In the genomic region with DNA sequence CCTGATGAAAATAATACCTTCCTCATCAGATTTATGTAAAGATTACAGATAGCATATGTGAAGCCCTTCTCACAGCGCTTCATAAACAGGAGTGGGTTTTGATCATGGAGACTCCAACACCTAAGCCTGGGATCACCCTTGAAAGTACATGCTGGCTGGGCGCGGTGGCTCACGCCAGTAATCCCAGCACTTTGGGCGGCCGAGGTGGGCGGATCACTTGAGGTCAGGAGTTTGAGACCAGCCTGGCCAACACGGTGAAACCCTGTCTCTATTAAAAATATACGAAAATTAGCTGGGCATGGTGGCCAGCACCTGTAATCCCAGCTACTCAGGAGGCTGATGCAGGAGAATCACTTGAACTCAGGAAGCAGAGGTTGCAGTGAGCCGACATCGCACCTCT, we compare ENCODE assay signal across 7 cellular contexts. TPM values are rescaled to one million over a fixed set of nuclear protein-coding genes. Genes with fewer than 3 reads are reported as not detected.
DNase-seq lines count a peak whose midpoint lies in the region; ATAC-seq and TF ChIP-seq lines count a peak whose summit lies in the region.
"Not testable (repeated sequence)": the region's sequence is repeated elsewhere in the genome, so short reads cannot be mapped to it uniquely, and the experiment has no call there.

No MANE protein-coding gene starts in this region.

- peaks cover 41% of the 10 kb centered on the region for H3K4me1 ChIP-seq in ACC112 (ENCODE audit: control insufficient read depth, insufficient read depth, low read length, unreplicated experiment)
- peaks cover 26% of the 10 kb centered on the region for H3K4me1 ChIP-seq in PC-3 (ENCODE audit: insufficient read depth, low read length)
- H3K4me1 ChIP-seq in RWPE2 (ENCODE audit: insufficient read depth, poor library complexity, severe bottlenecking) = peaks cover 20% of the 10 kb centered on the region
- peaks cover 25% of the 10 kb centered on the region for H3K4me1 ChIP-seq in hepatocyte (ENCODE audit: insufficient read depth)
- H3K4me1 ChIP-seq in spleen = peaks cover 0 to 31% (median 26%) of the 10 kb centered on the region in 6 donors

- not testable (repeated sequence) for ATAC-seq in PC-3; RWPE2 (ENCODE audit: low read depth)

- not testable (repeated sequence) for TF ChIP-seq POLR2A in spleen (IDR thresholded peaks at IDR 0.05)

- not testable (repeated sequence) for H3K27me3 ChIP-seq in ACC112 (ENCODE audit: insufficient read depth, low read length); PC-3 (ENCODE audit: low read length); RWPE2 (ENCODE audit: insufficient read depth, poor library complexity, severe bottlenecking); hepatocyte; spleen (replicated peaks in 1 of 7)

- intact Hi-C loops in PC-3 (cut with micrococcal nuclease); dendritic cell treated with granulocyte-macrophage colony-stimulating factor and Interleukin-4, amounts not matched to agents 40 ng/mL and 50 ng/mL, for 4 days (cut with micrococcal nuclease); spleen (cut with DNase I; ENCODE audit: low total_unique reads): not testable (repeated sequence)

- H3F3A ChIP-seq in PC-3 (ENCODE audit: low read length, unreplicated experiment) = not testable (repeated sequence)

- WGBS in hepatocyte (ENCODE audit: low lambda C conversion rate, missing lambda C conversion rate) = 93% methylated on average over 11 of the region's 11 CpGs
- WGBS in spleen, 5 donors = 87 to 96% (median 93%) methylated on average over 11 of the region's 11 CpGs

- DNase-seq in PC-3; RWPE2 (ENCODE audit: low spot score); hepatocyte (ENCODE audit: low spot score); neural crest cell (ENCODE audit: low read depth, low spot score); spleen: not testable (repeated sequence)

- H3K36me3 Mint-ChIP-seq in dendritic cell treated with granulocyte-macrophage colony-stimulating factor and Interleukin-4, amounts not matched to agents 40 ng/mL and 50 ng/mL, for 4 days (ENCODE audit: low read depth); neural crest cell (ENCODE audit: low read depth): not testable (repeated sequence)

- H3K9ac ChIP-seq in PC-3 (ENCODE audit: low read length) = not testable (repeated sequence)

- CTCF ChIA-PET in PC-3 (lab: Charles Lee) = not testable (repeated sequence)

- H3K27me3 Mint-ChIP-seq in dendritic cell treated with granulocyte-macrophage colony-stimulating factor and Interleukin-4, amounts not matched to agents 40 ng/mL and 50 ng/mL, for 4 days; neural crest cell (ENCODE audit: low read depth): not testable (repeated sequence)

- not testable (repeated sequence) for H3K36me3 ChIP-seq in ACC112 (ENCODE audit: insufficient read depth, low read length); PC-3 (ENCODE audit: low read depth, low read length); RWPE2 (ENCODE audit: low read depth); hepatocyte (replicated peaks; ENCODE audit: insufficient read depth, low read depth); spleen

- not testable (repeated sequence) for H3K79me2 ChIP-seq in ACC112 (ENCODE audit: control insufficient read depth, insufficient read depth, low read length, unreplicated experiment); PC-3 (ENCODE audit: low read length); hepatocyte

- BruUV-seq in PC-3 (replicated peaks; lab: Mats Ljungman, UMichigan) = not testable (repeated sequence)

- not testable (repeated sequence) for H2AFZ ChIP-seq in ACC112 (ENCODE audit: low read length, unreplicated experiment); PC-3 (ENCODE audit: low read length); hepatocyte

- H3K27ac ChIP-seq in ACC112 (ENCODE audit: low read depth, low read length) (peak overlapping the region; percentile 92), PC-3 (ENCODE audit: low read length) (peak overlapping the region; percentile 79; the same call in 1 of the 2 replicates), RWPE2 (ENCODE audit: poor library complexity, severe bottlenecking) (peak overlapping the region; percentile 68), hepatocyte (peak overlapping the region; percentile 82), spleen (peak overlapping the region in 5 of 8 donors; percentile 56 to 78 (median 71))

- peak overlapping the region; percentile 8 for H3K27ac Mint-ChIP-seq in dendritic cell treated with granulocyte-macrophage colony-stimulating factor and Interleukin-4, amounts not matched to agents 40 ng/mL and 50 ng/mL, for 4 days
- peak overlapping the region; percentile 27 for H3K27ac Mint-ChIP-seq in neural crest cell (ENCODE audit: unreplicated experiment)

- not testable (repeated sequence) for H3K9me3 ChIP-seq in PC-3 (ENCODE audit: low read length); RWPE2 (ENCODE audit: severe bottlenecking); hepatocyte (ENCODE audit: low read depth)
- H3K9me3 ChIP-seq in spleen = peaks cover 0 to 16% (median 8%) of the 10 kb centered on the region in 8 donors

- not testable (repeated sequence) for H3K4me3 Mint-ChIP-seq in dendritic cell treated with granulocyte-macrophage colony-stimulating factor and Interleukin-4, amounts not matched to agents 40 ng/mL and 50 ng/mL, for 4 days; neural crest cell

- H3K4me1 Mint-ChIP-seq in dendritic cell treated with granulocyte-macrophage colony-stimulating factor and Interleukin-4, amounts not matched to agents 40 ng/mL and 50 ng/mL, for 4 days (ENCODE audit: low read depth) = peaks cover 23% of the 10 kb centered on the region
- not testable (repeated sequence) for H3K4me1 Mint-ChIP-seq in neural crest cell

- peak overlapping the region; percentile 44; the same call in 1 of the 2 replicates for H3K4me2 ChIP-seq in PC-3 (ENCODE audit: low read length)
- H3K4me2 ChIP-seq in hepatocyte = not testable (repeated sequence)

- TF ChIP-seq CTCF in PC-3 (conservative IDR thresholded peaks at IDR 0.05; ENCODE audit: low read depth, low read length); RWPE2 (IDR thresholded peaks at IDR 0.05; ENCODE audit: poor library complexity, severe bottlenecking); hepatocyte (IDR thresholded peaks at IDR 0.05; ENCODE audit: poor library complexity); neural crest cell (conservative IDR thresholded peaks at IDR 0.05); spleen (IDR thresholded peaks at IDR 0.05 in 8 of 11, conservative IDR thresholded peaks at IDR 0.05 in 3 of 11): not testable (repeated sequence)

- not testable (repeated sequence) for H3K9me2 ChIP-seq in PC-3 (replicated peaks; ENCODE audit: low read length); hepatocyte (replicated peaks; ENCODE audit: insufficient read depth)

- not testable (repeated sequence) for H3K4me3 ChIP-seq in ACC112 (ENCODE audit: low read depth, low read length); PC-3 (ENCODE audit: low read length); RWPE2 (ENCODE audit: severe bottlenecking); hepatocyte; spleen

- POLR2A ChIA-PET in PC-3 (lab: Charles Lee; ENCODE audit: unreplicated experiment) = not testable (repeated sequence)

- not testable (repeated sequence) for H4K20me1 ChIP-seq in PC-3 (ENCODE audit: low read length); hepatocyte (ENCODE audit: insufficient read depth, poor library complexity, severe bottlenecking)

- H3K9me3 Mint-ChIP-seq in dendritic cell treated with granulocyte-macrophage colony-stimulating factor and Interleukin-4, amounts not matched to agents 40 ng/mL and 50 ng/mL, for 4 days; neural crest cell: not testable (repeated sequence)

RNA-seq across cellular contexts. Expression of a gene that starts 36.4 kb away (rescaled TPM):
- 81.4 and 90.6 TPM in 2 replicates for total RNA-seq in PC-3 (2014; rRNA removed)
- total RNA-seq in hepatocyte = 223 and 243 TPM in 2 replicates
- polyA plus RNA-seq in hepatocyte = 96.2 and 97.6 TPM in 2 replicates
- 166 and 174 TPM in 2 replicates for total RNA-seq in neural crest cell
- total RNA-seq in spleen = 100 to 1,000 TPM; 190 to 253 (median 218) TPM
- 100 to 1,000 TPM in 1 of 3 donors, 10 to 100 TPM in 2; 68.1 to 125 (median 91.2) TPM for polyA plus RNA-seq in spleen
